ENCODE assay signal across 11 cellular contexts in the genomic region with DNA sequence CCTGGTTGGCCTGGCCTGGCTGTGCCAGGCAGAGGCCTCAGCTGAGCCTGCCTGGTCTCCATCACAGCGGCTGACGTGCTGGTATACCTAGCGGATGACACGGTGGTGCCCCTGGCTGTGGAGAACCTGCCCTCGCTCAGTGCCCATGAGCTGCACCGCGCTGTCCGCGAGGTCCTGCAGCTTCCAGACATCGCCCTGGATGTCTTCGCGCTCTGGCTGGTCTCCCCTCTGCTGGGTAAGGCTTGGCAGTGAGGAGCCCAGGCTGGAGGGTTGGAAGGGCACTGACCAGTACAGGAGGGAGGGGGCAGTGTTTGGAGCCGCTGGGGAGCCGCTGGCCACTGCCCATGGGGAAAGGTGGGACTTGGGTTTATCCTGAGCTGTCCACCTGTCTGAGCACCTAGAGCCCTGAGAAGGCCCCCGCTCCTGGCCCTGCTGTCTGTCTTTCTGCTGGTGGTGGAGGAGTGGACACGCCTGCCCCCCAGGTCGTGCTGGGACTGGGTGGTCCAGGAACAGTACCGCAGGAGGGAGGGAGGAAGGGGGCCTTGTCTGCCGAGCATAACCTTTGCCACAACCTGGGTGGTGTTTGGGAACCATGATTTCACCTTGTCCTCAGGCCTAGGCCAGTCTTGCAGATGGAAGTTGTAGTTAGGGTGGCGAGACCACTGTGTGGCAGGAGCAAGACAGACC. TPM values are rescaled to one million over a fixed set of nuclear protein-coding genes. Genes with fewer than 3 reads are reported as not detected.
DNase-seq lines count a peak whose midpoint lies in the region; ATAC-seq and TF ChIP-seq lines count a peak whose summit lies in the region.
"Had no signal": no experiment of that assay in that cellular context is flagged by ENCODE, and none has a peak within 500 bp of the region (broad histone marks: within the 10 kb centered on the region; RNA-seq: fewer than 3 reads in every experiment).

No MANE protein-coding gene starts in this region.

- peak overlapping the region in 3 of 4 donors; percentile 62 to 97 (median 63) for H3K27ac ChIP-seq in gastroesophageal sphincter
- no peak overlapping the region for H3K27ac ChIP-seq in ovary

- POLR2A ChIA-PET in activated CD8-positive, alpha-beta T cell treated with anti-CD3 and anti-CD28 coated beads for 36 hours (lab: Charles Lee): interaction anchor here (0.6 to 18.5 kb wide), 4 partner anchors 32 to 484 kb away, joined by 3 to 339 read pairs (median 168); partner anchors contain the start of genes MALAT1 and NEAT1

- ATAC-seq in activated CD8-positive, alpha-beta T cell treated with anti-CD3 and anti-CD28 coated beads for 36 hours: no peak
- no peak for ATAC-seq in gastroesophageal sphincter
- ATAC-seq in stimulated activated effector memory CD8-positive, alpha-beta T cell treated with anti-CD3 and anti-CD28 coated beads, Interleukin-12 subunit alpha, Interleukin-12 subunit beta, amount 100 ng/mL, for 72 hours: no peak
- ATAC-seq in GM18502 (IDR thresholded peaks at IDR 0.05; ENCODE audit: poor library complexity, unreplicated experiment): no peak

- H3K27ac Mint-ChIP-seq in activated CD8-positive, alpha-beta T cell treated with anti-CD3 and anti-CD28 coated beads for 36 hours: peak overlapping the region; percentile 25
- peak overlapping the region; percentile 85 for H3K27ac Mint-ChIP-seq in stimulated activated effector memory CD8-positive, alpha-beta T cell treated with anti-CD3 and anti-CD28 coated beads, Interleukin-12 subunit alpha, Interleukin-12 subunit beta, amount 100 ng/mL, for 72 hours

- TF ChIP-seq EP300 in gastroesophageal sphincter (IDR thresholded peaks at IDR 0.05) (no peak), ovary (IDR thresholded peaks at IDR 0.05) (no peak)

- H3K9me3 ChIP-seq in gastroesophageal sphincter (no peaks in the 10 kb centered on the region), ovary (no peaks in the 10 kb centered on the region)

- peaks cover 63% of the 10 kb centered on the region for H3K4me1 Mint-ChIP-seq in activated CD8-positive, alpha-beta T cell treated with anti-CD3 and anti-CD28 coated beads for 36 hours (ENCODE audit: low read depth)
- H3K4me1 Mint-ChIP-seq in stimulated activated effector memory CD8-positive, alpha-beta T cell treated with anti-CD3 and anti-CD28 coated beads, Interleukin-12 subunit alpha, Interleukin-12 subunit beta, amount 100 ng/mL, for 72 hours: peaks cover 70% of the 10 kb centered on the region

- CTCF ChIA-PET in activated CD8-positive, alpha-beta T cell treated with anti-CD3 and anti-CD28 coated beads for 36 hours (lab: Charles Lee): no interaction called here

- intact Hi-C loops in activated CD8-positive, alpha-beta T cell treated with anti-CD3 and anti-CD28 coated beads for 36 hours (cut with micrococcal nuclease): no loop called here
- intact Hi-C loops in ovary (cut with DNase I): no loop called here

- no peak for TF ChIP-seq CTCF in HFF-Myc (IDR thresholded peaks at IDR 0.05; ENCODE audit: low read depth, low read length, missing control alignments)
- no peak for TF ChIP-seq CTCF in activated CD8-positive, alpha-beta T cell treated with anti-CD3 and anti-CD28 coated beads for 36 hours (IDR thresholded peaks at IDR 0.05)
- TF ChIP-seq CTCF in gastroesophageal sphincter (IDR thresholded peaks at IDR 0.05): no peak
- no peak for TF ChIP-seq CTCF in ovary (IDR thresholded peaks at IDR 0.05)

- H3K27me3 ChIP-seq in gastroesophageal sphincter (no peaks in the 10 kb centered on the region), ovary (no peaks in the 10 kb centered on the region)

- no peaks in the 10 kb centered on the region for H3K27me3 Mint-ChIP-seq in activated CD8-positive, alpha-beta T cell treated with anti-CD3 and anti-CD28 coated beads for 36 hours

- H3K4me3 Mint-ChIP-seq in activated CD8-positive, alpha-beta T cell treated with anti-CD3 and anti-CD28 coated beads for 36 hours: no peak overlapping the region
- peak overlapping the region; percentile 92 for H3K4me3 Mint-ChIP-seq in stimulated activated effector memory CD8-positive, alpha-beta T cell treated with anti-CD3 and anti-CD28 coated beads, Interleukin-12 subunit alpha, Interleukin-12 subunit beta, amount 100 ng/mL, for 72 hours

- 85% methylated on average over 5 of the region's 20 CpGs; no CpG with 5 or more reads in 1 of the 2 donors for WGBS in gastroesophageal sphincter (ENCODE audit: low coverage in 1 of 2), 2 donors
- 84 to 86% (median 86%) methylated on average over 20 of the region's 20 CpGs for WGBS in ovary, 3 donors

- no peak for TF ChIP-seq POLR2A in gastroesophageal sphincter (IDR thresholded peaks at IDR 0.05)
- no peak for TF ChIP-seq POLR2A in ovary (IDR thresholded peaks at IDR 0.05)

- H3K36me3 Mint-ChIP-seq in activated CD8-positive, alpha-beta T cell treated with anti-CD3 and anti-CD28 coated beads for 36 hours (ENCODE audit: low read depth): peaks cover 17% of the 10 kb centered on the region
- H3K36me3 Mint-ChIP-seq in stimulated activated effector memory CD8-positive, alpha-beta T cell treated with anti-CD3 and anti-CD28 coated beads, Interleukin-12 subunit alpha, Interleukin-12 subunit beta, amount 100 ng/mL, for 72 hours: peaks cover 57% of the 10 kb centered on the region

- DNase-seq in HFF-Myc (ENCODE audit: extremely low read depth, low read depth): no peak
- no peak for DNase-seq in activated CD8-positive, alpha-beta T cell treated with anti-CD3 and anti-CD28 coated beads for 36 hours
- no peak for DNase-seq in stimulated activated effector memory CD8-positive, alpha-beta T cell treated with anti-CD3 and anti-CD28 coated beads, Interleukin-12 subunit alpha, Interleukin-12 subunit beta, amount 100 ng/mL, for 72 hours (ENCODE audit: low spot score in 2 of 2)
- DNase-seq in ovary: no peak
- DNase-seq in DMS53 treated with DMSO at 0.1 percent for 48 hours (lab: John Stamatoyannopoulos, UW; ENCODE audit: unreplicated experiment): no peak
- DNase-seq: head of caudate nucleus; NCI-H2171; stimulated activated CD8-positive, alpha-beta memory T cell treated with anti-CD3 and anti-CD28 coated beads, Interleukin-4, amount 100 ng/mL, for 48 hours had no signal

- no peaks in the 10 kb centered on the region for H3K9me3 Mint-ChIP-seq in activated CD8-positive, alpha-beta T cell treated with anti-CD3 and anti-CD28 coated beads for 36 hours
- no peaks in the 10 kb centered on the region for H3K9me3 Mint-ChIP-seq in stimulated activated effector memory CD8-positive, alpha-beta T cell treated with anti-CD3 and anti-CD28 coated beads, Interleukin-12 subunit alpha, Interleukin-12 subunit beta, amount 100 ng/mL, for 72 hours
- H3K9me3 Mint-ChIP-seq: T-helper 1 cell treated with Interleukin-12 subunit alpha and Interleukin-12 subunit beta and Interleukin-4 antibody, amounts not matched to agents 30 μg/mL and 1 μg/mL, for 36 hours had no signal

- H3K36me3 ChIP-seq in gastroesophageal sphincter (peaks cover 0 to 46% of the 10 kb centered on the region in 2 donors), ovary (no peaks in the 10 kb centered on the region)

- H3K4me3 ChIP-seq in HFF-Myc (replicated peaks; ENCODE audit: low read depth, low read length) (peak overlapping the region; percentile 28), gastroesophageal sphincter (no peak overlapping the region), ovary (no peak overlapping the region)

- H3K4me1 ChIP-seq in gastroesophageal sphincter (peaks cover 0 to 80% (median 26%) of the 10 kb centered on the region in 3 donors), ovary (ENCODE audit: insufficient read depth) (peaks cover 5% of the 10 kb centered on the region)

RNA-seq across cellular contexts. Expression of gene FRMD8, which starts 3.0 kb away (rescaled TPM):
- total RNA-seq in activated CD8-positive, alpha-beta T cell treated with anti-CD3 and anti-CD28 coated beads for 36 hours: 10 to 100 TPM; 26.8 to 33.3 TPM
- total RNA-seq in gastroesophageal sphincter (10 to 100 TPM; 19.9 to 31.5 (median 21.3) TPM), ovary (10 to 100 TPM; 21.2 to 41.7 (median 25.5) TPM)
- 10 to 100 TPM in 1 of 2 donors, 1 to 10 TPM in 1; 4.3 to 15.8 TPM for polyA plus RNA-seq in ovary

RNA-seq across cellular contexts. Expression of gene SLC25A45, which starts 7.0 kb away (rescaled TPM):
- 10 to 100 TPM; 12.8 to 14.4 TPM for total RNA-seq in activated CD8-positive, alpha-beta T cell treated with anti-CD3 and anti-CD28 coated beads for 36 hours
- total RNA-seq in gastroesophageal sphincter (10 to 100 TPM in 1 of 4 donors, 1 to 10 TPM in 3; 3.7 to 11.5 (median 7.5) TPM), ovary (1 to 10 TPM; 3.2 to 8.7 (median 4.6) TPM)
- 1 to 10 TPM; 2.7 to 3.4 TPM for polyA plus RNA-seq in ovary

RNA-seq across cellular contexts. Expression of gene NEAT1, which starts 33.2 kb away (rescaled TPM):
- total RNA-seq in activated CD8-positive, alpha-beta T cell treated with anti-CD3 and anti-CD28 coated beads for 36 hours: 100 to 1,000 TPM; 313 to 358 TPM
- total RNA-seq in gastroesophageal sphincter (100 to 1,000 TPM in 2 of 4 donors, 10 to 100 TPM in 2; 21.0 to 341 (median 183) TPM), ovary (100 to 1,000 TPM; 175 to 850 (median 372) TPM)
- 100 to 1,000 TPM; 216 to 268 TPM for polyA plus RNA-seq in ovary

RNA-seq across cellular contexts. Expression of gene TIGD3, which starts 34.9 kb away (rescaled TPM):
- 1 to 10 TPM in 1 of 2 experiments, under 1 TPM in 1; 0.65 to 1.4 TPM for total RNA-seq in activated CD8-positive, alpha-beta T cell treated with anti-CD3 and anti-CD28 coated beads for 36 hours
- total RNA-seq in gastroesophageal sphincter (under 1 TPM in 2 of 4 donors, not detected in 2; 0.27 to 0.67 TPM), ovary (under 1 TPM in 6 of 7 donors, not detected in 1; 0.11 to 0.72 (median 0.34) TPM)
- under 1 TPM in 1 of 2 donors, not detected in 1; 0.31 TPM for polyA plus RNA-seq in ovary

RNA-seq across cellular contexts. Expression of gene DPF2, which starts 55.8 kb away (rescaled TPM):
- total RNA-seq in activated CD8-positive, alpha-beta T cell treated with anti-CD3 and anti-CD28 coated beads for 36 hours: 10 to 100 TPM; 50.3 to 61.5 TPM
- total RNA-seq in gastroesophageal sphincter: 10 to 100 TPM; 42.5 to 72.7 (median 62.1) TPM
- total RNA-seq in ovary: 10 to 100 TPM; 49.7 to 99.1 (median 85.4) TPM
- polyA plus RNA-seq in ovary: 10 to 100 TPM; 52.0 to 78.4 TPM

Comparison
In these comparisons a context has a peak if more than half of its experiments do, and no peak if none do; other contexts are left out.
1. H3K27ac ChIP-seq: peak in gastroesophageal sphincter (3 of 4); none in ovary (0 of 2).